18 cellular contexts compared by ENCODE assay signal in the genomic region with DNA sequence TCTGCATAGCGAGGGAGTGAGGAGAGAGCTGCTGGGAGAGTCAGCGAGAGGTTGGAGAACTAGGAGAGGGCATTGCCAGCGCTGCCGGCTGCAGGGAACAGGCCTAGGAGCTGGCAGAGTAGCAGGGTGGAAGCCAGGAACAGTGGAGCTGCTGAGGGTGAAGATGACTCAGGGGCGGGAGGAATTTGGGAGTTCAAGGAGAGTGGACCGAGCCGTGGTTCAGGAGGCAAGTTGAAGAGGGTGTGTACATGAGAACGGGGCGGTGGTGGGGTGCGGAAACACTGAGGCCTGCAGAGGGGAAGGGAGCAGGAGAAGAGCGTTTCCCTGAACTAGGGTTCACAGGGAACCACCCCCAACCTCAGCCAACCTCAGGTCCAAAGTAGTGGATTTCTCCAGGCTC. TPM values are rescaled to one million over a fixed set of nuclear protein-coding genes. Genes with fewer than 3 reads are reported as not detected.
A peak's percentile ranks its signal among the peaks of the same experiment; 100 is the strongest.
DNase-seq lines count a peak whose midpoint lies in the region; ATAC-seq and TF ChIP-seq lines count a peak whose summit lies in the region.
"Had no signal": no experiment of that assay in that cellular context is flagged by ENCODE, and none has a peak within 500 bp of the region (broad histone marks: within the 10 kb centered on the region; RNA-seq: fewer than 3 reads in every experiment).

No MANE protein-coding gene starts in this region.

- H3K27ac Mint-ChIP-seq in osteocyte (ENCODE audit: unreplicated experiment): no peak overlapping the region
- H3K27ac Mint-ChIP-seq: CD4-positive, alpha-beta T cell had no signal

- peak; percentile 17 for DNase-seq in EH (ENCODE audit: low read depth)
- DNase-seq in HCEC 1CT: peak; percentile 10
- peak; percentile 43 for DNase-seq in islet precursor cell
- peak; percentile 78 for DNase-seq in osteocyte (ENCODE audit: extremely low spot score, unreplicated experiment)
- DNase-seq in cortex of kidney (lab: John Stamatoyannopoulos, UW): no peak
- no peak for DNase-seq in stimulated activated CD4-positive, alpha-beta T cell treated with anti-CD3 and anti-CD28 coated beads, Interleukin-4, amount 100 ng/mL, for 1 hour
- DNase-seq: COR-L47, DMS79 treated with DMSO at 0.1 percent for 48 hours, IMR-90, NCI-H1105, NCI-H2081, NCI-H2171 treated with DMSO at 0.1 percent for 48 hours, NCI-H524 treated with DMSO at 0.1 percent for 48 hours, Right ventricle myocardium superior had no signal

- no peak for ATAC-seq in GM19395 (IDR thresholded peaks at IDR 0.05; ENCODE audit: unreplicated experiment)
- ATAC-seq: GM12878, HCT116 had no signal

- H3K9me3 Mint-ChIP-seq in osteocyte (ENCODE audit: unreplicated experiment): no peaks in the 10 kb centered on the region
- H3K9me3 Mint-ChIP-seq: CD4-positive, alpha-beta T cell had no signal

- peaks cover 38% of the 10 kb centered on the region for H3K27me3 Mint-ChIP-seq in osteocyte (ENCODE audit: unreplicated experiment)

- no peak for TF ChIP-seq CTCF in osteocyte (IDR thresholded peaks at IDR 0.05)

- no peaks in the 10 kb centered on the region for H3K36me3 Mint-ChIP-seq in osteocyte (ENCODE audit: unreplicated experiment)

- no peaks in the 10 kb centered on the region for H3K4me1 Mint-ChIP-seq in osteocyte (ENCODE audit: unreplicated experiment)

- no peak overlapping the region for H3K4me3 Mint-ChIP-seq in osteocyte (ENCODE audit: unreplicated experiment)
- H3K4me3 Mint-ChIP-seq: CD4-positive, alpha-beta T cell had no signal

RNA-seq across cellular contexts. Expression of a gene that starts 31.5 kb away (rescaled TPM):
- 45.8 and 50.6 TPM in 2 replicates for total RNA-seq in osteocyte

RNA-seq across cellular contexts. Expression of a gene that starts 37.6 kb away (rescaled TPM):
- 151 and 169 TPM in 2 replicates for total RNA-seq in osteocyte

RNA-seq across cellular contexts. Expression of a gene that starts 47.6 kb away (rescaled TPM):
- total RNA-seq in osteocyte: 18.3 and 19.6 TPM in 2 replicates

Comparison
In these comparisons a context has a peak if more than half of its experiments do, and no peak if none do; other contexts are left out.
1. DNase-seq: peak in EH (single experiment), HCEC 1CT (single experiment), islet precursor cell (single experiment) and osteocyte (single experiment); none in cortex of kidney (single experiment) and stimulated activated CD4-positive, alpha-beta T cell treated with anti-CD3 and anti-CD28 coated beads, Interleukin-4, amount 100 ng/mL, for 1 hour (single experiment).